ENCODE assay signal across 3 cellular contexts in the genomic region with DNA sequence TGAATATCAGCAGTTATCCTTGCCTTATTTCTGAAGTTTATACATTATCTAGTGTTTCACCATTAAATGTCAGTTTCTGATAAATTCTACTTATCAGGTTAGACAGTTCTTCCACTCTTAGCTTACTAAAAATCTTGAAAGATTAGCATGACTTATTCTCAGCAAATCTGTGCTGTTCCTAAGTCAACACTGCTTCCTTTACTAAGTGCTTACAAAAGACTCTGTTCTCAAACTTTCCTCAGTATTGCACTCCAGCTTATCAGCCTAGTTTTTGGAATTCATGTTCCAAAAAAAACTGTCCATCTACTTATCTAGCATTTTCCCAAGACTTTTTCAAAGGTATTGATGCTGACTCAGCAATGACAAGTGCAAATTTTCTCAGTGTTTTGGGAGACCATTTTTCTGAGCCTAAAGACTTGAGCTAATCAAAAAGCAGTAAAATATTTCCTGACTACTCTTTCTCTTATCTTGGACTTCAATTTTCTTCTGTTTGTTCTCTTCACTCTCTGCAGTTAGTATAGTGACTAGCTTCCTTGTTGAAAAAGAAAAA.
TF ChIP-seq lines count a peak whose summit lies in the region.

No MANE protein-coding gene starts in this region.

TF ChIP-seq in A549, 52 proteins besides CTCF, POLR2A, EP300 and RAD21:
- TF ChIP-seq RCOR1 (IDR thresholded peaks at IDR 0.05; ENCODE audit: low read depth, low read length), result no peak
- TF ChIP-seq POLR2AphosphoS2 (conservative IDR thresholded peaks at IDR 0.05; ENCODE audit: low read length), result no peak
- no peak for TF ChIP-seq PHF8 (IDR thresholded peaks at IDR 0.05; ENCODE audit: borderline replicate concordance, low read depth)
- no peak for TF ChIP-seq HOXB13 (CRISPR knock-in tag; IDR thresholded peaks at IDR 0.05; ENCODE audit: low read depth)
- TF ChIP-seq, protein P1, sequence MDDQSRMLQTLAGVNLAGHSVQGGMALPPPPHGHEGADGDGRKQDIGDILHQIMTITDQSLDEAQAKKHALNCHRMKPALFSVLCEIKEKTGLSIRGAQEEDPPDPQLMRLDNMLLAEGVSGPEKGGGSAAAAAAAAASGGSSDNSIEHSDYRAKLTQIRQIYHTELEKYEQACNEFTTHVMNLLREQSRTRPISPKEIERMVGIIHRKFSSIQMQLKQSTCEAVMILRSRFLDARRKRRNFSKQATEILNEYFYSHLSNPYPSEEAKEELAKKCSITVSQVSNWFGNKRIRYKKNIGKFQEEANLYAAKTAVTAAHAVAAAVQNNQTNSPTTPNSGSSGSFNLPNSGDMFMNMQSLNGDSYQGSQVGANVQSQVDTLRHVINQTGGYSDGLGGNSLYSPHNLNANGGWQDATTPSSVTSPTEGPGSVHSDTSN (IDR thresholded peaks at IDR 0.05), result no peak
- TF ChIP-seq HOXB5 (CRISPR knock-in tag; IDR thresholded peaks at IDR 0.05), result no peak
- peak; percentile 97 for TF ChIP-seq MAFK (IDR thresholded peaks at IDR 0.05; ENCODE audit: partially characterized antibody)

TF ChIP-seq in IMR-90, 13 proteins besides CTCF, POLR2A, EP300 and RAD21:
- peak; percentile 97 for TF ChIP-seq MAFK (IDR thresholded peaks at IDR 0.05; ENCODE audit: low read depth, low read length)
- TF ChIP-seq NFE2L2 (IDR thresholded peaks at IDR 0.05; ENCODE audit: low read depth, low read length), result no peak

TF ChIP-seq in K562, 482 proteins besides CTCF, POLR2A, EP300 and RAD21:
- TF ChIP-seq TCF7 (IDR thresholded peaks at IDR 0.05; ENCODE audit: borderline replicate concordance) (no peak), MAFF (IDR thresholded peaks at IDR 0.05; ENCODE audit: low read length) (peak; percentile 96), MAFK (IDR thresholded peaks at IDR 0.05; ENCODE audit: low read length) (peak; percentile 95), C11orf30 (IDR thresholded peaks at IDR 0.05; ENCODE audit: low read depth) (peak; percentile 94), ZNF316 (IDR thresholded peaks at IDR 0.05) (peak; percentile 97), CREM (IDR thresholded peaks at IDR 0.05; ENCODE audit: low read depth) (no peak), MAFG (tag; conservative IDR thresholded peaks at IDR 0.05) (peak; percentile 96), DMBX1 (CRISPR knock-in tag; IDR thresholded peaks at IDR 0.05; ENCODE audit: borderline replicate concordance) (no peak), SRF (CRISPR knock-in tag; IDR thresholded peaks at IDR 0.05) (no peak), MTA1 (IDR thresholded peaks at IDR 0.05; ENCODE audit: borderline replicate concordance) (no peak), HMG20B (CRISPR knock-in tag; IDR thresholded peaks at IDR 0.05) (no peak), RBM15 (IDR thresholded peaks at IDR 0.05; ENCODE audit: insufficient read depth, low read length) (no peak)
- TF ChIP-seq, protein P2, sequence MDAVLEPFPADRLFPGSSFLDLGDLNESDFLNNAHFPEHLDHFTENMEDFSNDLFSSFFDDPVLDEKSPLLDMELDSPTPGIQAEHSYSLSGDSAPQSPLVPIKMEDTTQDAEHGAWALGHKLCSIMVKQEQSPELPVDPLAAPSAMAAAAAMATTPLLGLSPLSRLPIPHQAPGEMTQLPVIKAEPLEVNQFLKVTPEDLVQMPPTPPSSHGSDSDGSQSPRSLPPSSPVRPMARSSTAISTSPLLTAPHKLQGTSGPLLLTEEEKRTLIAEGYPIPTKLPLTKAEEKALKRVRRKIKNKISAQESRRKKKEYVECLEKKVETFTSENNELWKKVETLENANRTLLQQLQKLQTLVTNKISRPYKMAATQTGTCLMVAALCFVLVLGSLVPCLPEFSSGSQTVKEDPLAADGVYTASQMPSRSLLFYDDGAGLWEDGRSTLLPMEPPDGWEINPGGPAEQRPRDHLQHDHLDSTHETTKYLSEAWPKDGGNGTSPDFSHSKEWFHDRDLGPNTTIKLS (IDR thresholded peaks at IDR 0.05; ENCODE audit: borderline replicate concordance, low read depth), result no peak
- TF ChIP-seq, protein P3, sequence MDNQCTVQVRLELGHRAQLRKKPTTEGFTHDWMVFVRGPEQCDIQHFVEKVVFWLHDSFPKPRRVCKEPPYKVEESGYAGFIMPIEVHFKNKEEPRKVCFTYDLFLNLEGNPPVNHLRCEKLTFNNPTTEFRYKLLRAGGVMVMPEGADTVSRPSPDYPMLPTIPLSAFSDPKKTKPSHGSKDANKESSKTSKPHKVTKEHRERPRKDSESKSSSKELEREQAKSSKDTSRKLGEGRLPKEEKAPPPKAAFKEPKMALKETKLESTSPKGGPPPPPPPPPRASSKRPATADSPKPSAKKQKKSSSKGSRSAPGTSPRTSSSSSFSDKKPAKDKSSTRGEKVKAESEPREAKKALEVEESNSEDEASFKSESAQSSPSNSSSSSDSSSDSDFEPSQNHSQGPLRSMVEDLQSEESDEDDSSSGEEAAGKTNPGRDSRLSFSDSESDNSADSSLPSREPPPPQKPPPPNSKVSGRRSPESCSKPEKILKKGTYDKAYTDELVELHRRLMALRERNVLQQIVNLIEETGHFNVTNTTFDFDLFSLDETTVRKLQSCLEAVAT (IDR thresholded peaks at IDR 0.05), result no peak
- TF ChIP-seq, protein P4, sequence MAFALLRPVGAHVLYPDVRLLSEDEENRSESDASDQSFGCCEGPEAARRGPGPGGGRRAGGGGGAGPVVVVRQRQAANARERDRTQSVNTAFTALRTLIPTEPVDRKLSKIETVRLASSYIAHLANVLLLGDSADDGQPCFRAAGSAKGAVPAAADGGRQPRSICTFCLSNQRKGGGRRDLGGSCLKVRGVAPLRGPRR (CRISPR knock-in tag; IDR thresholded peaks at IDR 0.05), result no peak
- TF ChIP-seq, protein P5, sequence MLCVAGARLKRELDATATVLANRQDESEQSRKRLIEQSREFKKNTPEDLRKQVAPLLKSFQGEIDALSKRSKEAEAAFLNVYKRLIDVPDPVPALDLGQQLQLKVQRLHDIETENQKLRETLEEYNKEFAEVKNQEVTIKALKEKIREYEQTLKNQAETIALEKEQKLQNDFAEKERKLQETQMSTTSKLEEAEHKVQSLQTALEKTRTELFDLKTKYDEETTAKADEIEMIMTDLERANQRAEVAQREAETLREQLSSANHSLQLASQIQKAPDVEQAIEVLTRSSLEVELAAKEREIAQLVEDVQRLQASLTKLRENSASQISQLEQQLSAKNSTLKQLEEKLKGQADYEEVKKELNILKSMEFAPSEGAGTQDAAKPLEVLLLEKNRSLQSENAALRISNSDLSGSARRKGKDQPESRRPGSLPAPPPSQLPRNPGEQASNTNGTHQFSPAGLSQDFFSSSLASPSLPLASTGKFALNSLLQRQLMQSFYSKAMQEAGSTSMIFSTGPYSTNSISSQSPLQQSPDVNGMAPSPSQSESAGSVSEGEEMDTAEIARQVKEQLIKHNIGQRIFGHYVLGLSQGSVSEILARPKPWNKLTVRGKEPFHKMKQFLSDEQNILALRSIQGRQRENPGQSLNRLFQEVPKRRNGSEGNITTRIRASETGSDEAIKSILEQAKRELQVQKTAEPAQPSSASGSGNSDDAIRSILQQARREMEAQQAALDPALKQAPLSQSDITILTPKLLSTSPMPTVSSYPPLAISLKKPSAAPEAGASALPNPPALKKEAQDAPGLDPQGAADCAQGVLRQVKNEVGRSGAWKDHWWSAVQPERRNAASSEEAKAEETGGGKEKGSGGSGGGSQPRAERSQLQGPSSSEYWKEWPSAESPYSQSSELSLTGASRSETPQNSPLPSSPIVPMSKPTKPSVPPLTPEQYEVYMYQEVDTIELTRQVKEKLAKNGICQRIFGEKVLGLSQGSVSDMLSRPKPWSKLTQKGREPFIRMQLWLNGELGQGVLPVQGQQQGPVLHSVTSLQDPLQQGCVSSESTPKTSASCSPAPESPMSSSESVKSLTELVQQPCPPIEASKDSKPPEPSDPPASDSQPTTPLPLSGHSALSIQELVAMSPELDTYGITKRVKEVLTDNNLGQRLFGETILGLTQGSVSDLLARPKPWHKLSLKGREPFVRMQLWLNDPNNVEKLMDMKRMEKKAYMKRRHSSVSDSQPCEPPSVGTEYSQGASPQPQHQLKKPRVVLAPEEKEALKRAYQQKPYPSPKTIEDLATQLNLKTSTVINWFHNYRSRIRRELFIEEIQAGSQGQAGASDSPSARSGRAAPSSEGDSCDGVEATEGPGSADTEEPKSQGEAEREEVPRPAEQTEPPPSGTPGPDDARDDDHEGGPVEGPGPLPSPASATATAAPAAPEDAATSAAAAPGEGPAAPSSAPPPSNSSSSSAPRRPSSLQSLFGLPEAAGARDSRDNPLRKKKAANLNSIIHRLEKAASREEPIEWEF (CRISPR knock-in tag; IDR thresholded peaks at IDR 0.05), result no peak
- TF ChIP-seq, protein P6, sequence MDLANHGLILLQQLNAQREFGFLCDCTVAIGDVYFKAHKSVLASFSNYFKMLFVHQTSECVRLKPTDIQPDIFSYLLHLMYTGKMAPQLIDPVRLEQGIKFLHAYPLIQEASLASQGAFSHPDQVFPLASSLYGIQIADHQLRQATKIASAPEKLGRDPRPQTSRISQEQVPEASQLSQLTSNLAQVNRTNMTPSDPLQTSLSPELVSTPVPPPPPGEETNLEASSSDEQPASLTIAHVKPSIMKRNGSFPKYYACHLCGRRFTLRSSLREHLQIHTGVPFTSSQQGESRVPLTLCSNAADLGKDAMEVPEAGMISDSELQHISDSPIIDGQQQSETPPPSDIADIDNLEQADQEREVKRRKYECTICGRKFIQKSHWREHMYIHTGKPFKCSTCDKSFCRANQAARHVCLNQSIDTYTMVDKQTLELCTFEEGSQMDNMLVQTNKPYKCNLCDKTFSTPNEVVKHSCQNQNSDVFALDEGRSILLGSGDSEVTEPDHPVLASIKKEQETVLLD (IDR thresholded peaks at IDR 0.05), result no peak
